19 cellular contexts compared by ENCODE assay signal in genomic region chr16:88595921-88596320, GRCh38. TPM values are rescaled to one million over a fixed set of nuclear protein-coding genes. Genes with fewer than 3 reads are reported as not detected.
DNase-seq lines count a peak whose midpoint lies in the region; ATAC-seq lines count a peak whose summit lies in the region.
"Had no signal": no experiment of that assay in that cellular context is flagged by ENCODE, and none has a peak within 500 bp of the region (broad histone marks: within the 10 kb centered on the region; RNA-seq: fewer than 3 reads in every experiment).

No MANE protein-coding gene starts in this region.

- H3K27ac ChIP-seq in cingulate gyrus (ENCODE audit: low read depth, low read length), result peak overlapping the region; percentile 72
- H3K27ac ChIP-seq: A549 had no signal

- peaks cover 27% of the 10 kb centered on the region for H3K4me1 Mint-ChIP-seq in activated T-cell treated with anti-CD3 and anti-CD28 coated beads, Interleukin-2, amount 50 U/mL, for 72 hours (ENCODE audit: low read depth)
- H3K4me1 Mint-ChIP-seq in activated T-cell treated with anti-CD3 and anti-CD28 coated beads, Interleukin-2, amount 50 U/mL, for 4 hours (ENCODE audit: low read depth), result peaks cover 10% of the 10 kb centered on the region

- no peaks in the 10 kb centered on the region for H3K27me3 Mint-ChIP-seq in activated T-cell treated with anti-CD3 and anti-CD28 coated beads, Interleukin-2, amount 50 U/mL, for 72 hours (ENCODE audit: low read depth)
- no peaks in the 10 kb centered on the region for H3K27me3 Mint-ChIP-seq in activated T-cell treated with anti-CD3 and anti-CD28 coated beads, Interleukin-2, amount 50 U/mL, for 4 hours (ENCODE audit: low read depth)

- H3K4me3 Mint-ChIP-seq in activated T-cell treated with anti-CD3 and anti-CD28 coated beads, Interleukin-2, amount 50 U/mL, for 72 hours, result no peak overlapping the region
- no peak overlapping the region for H3K4me3 Mint-ChIP-seq in activated T-cell treated with anti-CD3 and anti-CD28 coated beads, Interleukin-2, amount 50 U/mL, for 4 hours

- no peak for DNase-seq in activated T-cell treated with anti-CD3 and anti-CD28 coated beads, Interleukin-2, amount 50 U/mL, for 72 hours
- no peak for DNase-seq in activated T-cell treated with anti-CD3 and anti-CD28 coated beads, Interleukin-2, amount 50 U/mL, for 4 hours
- DNase-seq in MV-4-11 (lab: John Stamatoyannopoulos, UW) (peak; percentile 59), DMS53 treated with DMSO at 0.1 percent for 48 hours (lab: John Stamatoyannopoulos, UW; ENCODE audit: unreplicated experiment) (no peak), NCI-H524 (lab: John Stamatoyannopoulos, UW) (no peak), kidney glomerular epithelial cell (lab: John Stamatoyannopoulos, UW) (no peak)
- DNase-seq: DND-41, NCI-H1105, NCI-H1694, NCI-H2081 treated with DMSO at 0.1 percent for 48 hours, NCI-H774, Right ventricle myocardium superior had no signal

- peaks cover 6 to 30% of the 10 kb centered on the region in 2 donors for H3K36me3 Mint-ChIP-seq in activated T-cell treated with anti-CD3 and anti-CD28 coated beads, Interleukin-2, amount 50 U/mL, for 72 hours (ENCODE audit: insufficient read depth in 2 of 2)
- peaks cover 32% of the 10 kb centered on the region for H3K36me3 Mint-ChIP-seq in activated T-cell treated with anti-CD3 and anti-CD28 coated beads, Interleukin-2, amount 50 U/mL, for 4 hours (ENCODE audit: insufficient read depth)

- no peak for ATAC-seq in activated T-cell treated with anti-CD3 and anti-CD28 coated beads, Interleukin-2, amount 50 U/mL, for 72 hours (replicated peaks in 1 of 2)
- no peak for ATAC-seq in activated T-cell treated with anti-CD3 and anti-CD28 coated beads, Interleukin-2, amount 50 U/mL, for 4 hours
- ATAC-seq in HG03571 (IDR thresholded peaks at IDR 0.05; ENCODE audit: unreplicated experiment), result no peak
- ATAC-seq: A549 had no signal

- peak overlapping the region; percentile 10 for H3K27ac Mint-ChIP-seq in activated T-cell treated with anti-CD3 and anti-CD28 coated beads, Interleukin-2, amount 50 U/mL, for 72 hours

- H3K9me3 Mint-ChIP-seq in activated T-cell treated with anti-CD3 and anti-CD28 coated beads, Interleukin-2, amount 50 U/mL, for 72 hours, result no peaks in the 10 kb centered on the region
- no peaks in the 10 kb centered on the region for H3K9me3 Mint-ChIP-seq in activated T-cell treated with anti-CD3 and anti-CD28 coated beads, Interleukin-2, amount 50 U/mL, for 4 hours

RNA-seq across cellular contexts. Expression of gene ZC3H18, which starts 25.7 kb away (rescaled TPM):
- 10 to 100 TPM; 88.7 to 99.0 TPM for total RNA-seq in activated T-cell treated with anti-CD3 and anti-CD28 coated beads, Interleukin-2, amount 50 U/mL, for 72 hours
- total RNA-seq in activated T-cell treated with anti-CD3 and anti-CD28 coated beads, Interleukin-2, amount 50 U/mL, for 4 hours, result 100 to 1,000 TPM; 117 to 122 (median 118) TPM

RNA-seq across cellular contexts. Expression of gene IL17C, which starts 42.5 kb away (rescaled TPM):
- under 1 TPM in 1 of 2 donors, not detected in 1; 0.41 TPM for total RNA-seq in activated T-cell treated with anti-CD3 and anti-CD28 coated beads, Interleukin-2, amount 50 U/mL, for 72 hours
- total RNA-seq in activated T-cell treated with anti-CD3 and anti-CD28 coated beads, Interleukin-2, amount 50 U/mL, for 4 hours, result not detected
- total RNA-seq: G401, H4, LHCN-M2, NCI-H460, Right ventricle myocardium superior had no signal

RNA-seq across cellular contexts. Expression of gene CYBA, which starts 54.9 kb away (rescaled TPM):
- total RNA-seq in activated T-cell treated with anti-CD3 and anti-CD28 coated beads, Interleukin-2, amount 50 U/mL, for 72 hours, result 100 to 1,000 TPM; 199 to 318 TPM
- 100 to 1,000 TPM; 110 to 147 (median 117) TPM for total RNA-seq in activated T-cell treated with anti-CD3 and anti-CD28 coated beads, Interleukin-2, amount 50 U/mL, for 4 hours
- total RNA-seq: H4 had no signal
